Comparison of ENCODE assay signal across 8 cellular contexts in the genomic region with DNA sequence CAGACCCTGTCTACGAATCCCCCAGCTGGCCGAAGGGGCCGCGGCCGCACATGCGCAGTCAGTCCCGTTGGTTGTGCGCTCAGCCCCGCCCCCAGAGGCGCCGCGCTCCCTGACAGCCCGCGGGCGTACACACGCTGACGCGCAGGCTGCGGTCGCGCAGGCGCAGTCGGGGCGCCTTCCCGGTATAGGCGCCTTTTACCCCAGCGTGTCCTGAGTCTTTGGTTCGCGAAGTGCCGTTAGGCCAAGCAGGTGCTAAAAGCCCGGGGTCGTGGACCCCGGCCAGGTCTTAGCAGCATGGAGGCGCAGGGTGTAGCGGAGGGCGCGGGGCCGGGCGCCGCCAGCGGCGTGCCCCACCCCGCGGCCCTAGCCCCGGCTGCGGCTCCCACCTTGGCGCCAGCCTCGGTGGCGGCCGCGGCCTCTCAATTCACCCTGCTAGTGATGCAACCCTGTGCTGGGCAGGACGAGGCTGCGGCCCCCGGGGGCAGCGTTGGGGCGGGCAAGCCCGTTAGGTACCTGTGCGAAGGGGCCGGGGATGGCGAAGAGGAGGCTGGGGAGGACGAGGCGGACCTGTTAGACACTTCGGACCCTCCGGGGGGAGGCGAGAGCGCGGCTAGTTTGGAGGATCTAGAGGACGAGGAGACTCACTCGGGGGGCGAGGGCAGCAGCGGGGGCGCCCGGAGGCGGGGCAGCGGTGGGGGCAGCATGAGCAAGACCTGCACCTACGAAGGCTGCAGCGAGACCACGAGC. TPM values are rescaled to one million over a fixed set of nuclear protein-coding genes. Genes with fewer than 3 reads are reported as not detected.
DNase-seq lines count a peak whose midpoint lies in the region; ATAC-seq, FAIRE-seq and TF ChIP-seq lines count a peak whose summit lies in the region.

A gene with protein sequence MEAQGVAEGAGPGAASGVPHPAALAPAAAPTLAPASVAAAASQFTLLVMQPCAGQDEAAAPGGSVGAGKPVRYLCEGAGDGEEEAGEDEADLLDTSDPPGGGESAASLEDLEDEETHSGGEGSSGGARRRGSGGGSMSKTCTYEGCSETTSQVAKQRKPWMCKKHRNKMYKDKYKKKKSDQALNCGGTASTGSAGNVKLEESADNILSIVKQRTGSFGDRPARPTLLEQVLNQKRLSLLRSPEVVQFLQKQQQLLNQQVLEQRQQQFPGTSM (plus strand): TSS at position 159 of the 747 bp plus-strand sequence. CDS start 136 bp downstream, at position 295.

- H3K4me3 Mint-ChIP-seq in activated T-cell treated with anti-CD3 and anti-CD28 coated beads, Interleukin-2, amount 50 U/mL, for 72 hours: peak within 1 kb of the TSS; percentile 96
- peak within 1 kb of the TSS; percentile 91 to 98 (median 95) for H3K4me3 Mint-ChIP-seq in naive thymus-derived CD8-positive, alpha-beta T cell
- peak within 1 kb of the TSS; percentile 92 to 93 for H3K4me3 Mint-ChIP-seq in stimulated activated naive B cell treated with anti-CD40 and anti-IgM and Interleukin-4, amounts not matched to agents 10 μg/mL and 1 μg/mL and 100 μg/mL, for 72 hours

- peak within 1 kb of the TSS; percentile 96 for H3K27ac Mint-ChIP-seq in activated T-cell treated with anti-CD3 and anti-CD28 coated beads, Interleukin-2, amount 50 U/mL, for 72 hours
- H3K27ac Mint-ChIP-seq in naive thymus-derived CD8-positive, alpha-beta T cell: peak within 1 kb of the TSS; percentile 80 to 97 (median 95)
- peak within 1 kb of the TSS; percentile 84 for H3K27ac Mint-ChIP-seq in stimulated activated naive B cell treated with anti-CD40 and anti-IgM and Interleukin-4, amounts not matched to agents 10 μg/mL and 1 μg/mL and 100 μg/mL, for 72 hours

- POLR2A ChIA-PET in naive thymus-derived CD8-positive, alpha-beta T cell (lab: Charles Lee): interaction anchor here (1.4 kb wide), 1 partner anchor 473 kb away, joined by 4 read pairs; the partner anchor contains the start of gene SPART

- H3K36me3 Mint-ChIP-seq in activated T-cell treated with anti-CD3 and anti-CD28 coated beads, Interleukin-2, amount 50 U/mL, for 72 hours (ENCODE audit: insufficient read depth in 2 of 2): peaks cover 4 to 9% of the 10 kb centered on the region in 2 donors
- peaks cover 0 to 12% (median 0%) of the 10 kb centered on the region in 3 donors for H3K36me3 Mint-ChIP-seq in naive thymus-derived CD8-positive, alpha-beta T cell
- peaks cover 4% of the 10 kb centered on the region in 2 donors for H3K36me3 Mint-ChIP-seq in stimulated activated naive B cell treated with anti-CD40 and anti-IgM and Interleukin-4, amounts not matched to agents 10 μg/mL and 1 μg/mL and 100 μg/mL, for 72 hours

- FAIRE-seq in RCC 7860 (lab: Jason Lieb, UNC): no peak

- TF ChIP-seq EP300 in Ishikawa (IDR thresholded peaks at IDR 0.05; ENCODE audit: borderline replicate concordance): no peak

- H3K27me3 Mint-ChIP-seq in activated T-cell treated with anti-CD3 and anti-CD28 coated beads, Interleukin-2, amount 50 U/mL, for 72 hours (ENCODE audit: low read depth): peaks cover 19% of the 10 kb centered on the region
- peaks cover 0 to 5% (median 1%) of the 10 kb centered on the region in 5 donors for H3K27me3 Mint-ChIP-seq in naive thymus-derived CD8-positive, alpha-beta T cell
- H3K27me3 Mint-ChIP-seq in stimulated activated naive B cell treated with anti-CD40 and anti-IgM and Interleukin-4, amounts not matched to agents 10 μg/mL and 1 μg/mL and 100 μg/mL, for 72 hours: peaks cover 4 to 7% of the 10 kb centered on the region in 2 donors

- peak; percentile 74 for ATAC-seq in GM21576 (IDR thresholded peaks at IDR 0.05; ENCODE audit: unreplicated experiment)
- peak; percentile 89 to 90 for ATAC-seq in activated T-cell treated with anti-CD3 and anti-CD28 coated beads, Interleukin-2, amount 50 U/mL, for 72 hours (replicated peaks in 1 of 2)
- peak; percentile 90 to 92 for ATAC-seq in naive thymus-derived CD8-positive, alpha-beta T cell
- peak; percentile 90 to 94 for ATAC-seq in stimulated activated naive B cell treated with anti-CD40 and anti-IgM and Interleukin-4, amounts not matched to agents 10 μg/mL and 1 μg/mL and 100 μg/mL, for 72 hours (replicated peaks)

- no peak for TF ChIP-seq RAD21 in Ishikawa (IDR thresholded peaks at IDR 0.05; ENCODE audit: low read depth)

- DNase-seq in DMS79 (lab: John Stamatoyannopoulos, UW) (peak; percentile 61), RCC 7860 (ENCODE audit: low spot score) (peak; percentile 69), fibroblast of gingiva (ENCODE audit: low read depth) (peak; percentile 81)
- peak; percentile 91 to 94 for DNase-seq in activated T-cell treated with anti-CD3 and anti-CD28 coated beads, Interleukin-2, amount 50 U/mL, for 72 hours
- peak; percentile 83 to 95 (median 91) for DNase-seq in naive thymus-derived CD8-positive, alpha-beta T cell
- peak; percentile 83 for DNase-seq in stimulated activated naive B cell treated with anti-CD40 and anti-IgM and Interleukin-4, amounts not matched to agents 10 μg/mL and 1 μg/mL and 100 μg/mL, for 72 hours

- no peaks in the 10 kb centered on the region for H3K9me3 Mint-ChIP-seq in activated T-cell treated with anti-CD3 and anti-CD28 coated beads, Interleukin-2, amount 50 U/mL, for 72 hours
- peaks cover 0 to 2% (median 0%) of the 10 kb centered on the region in 9 donors for H3K9me3 Mint-ChIP-seq in naive thymus-derived CD8-positive, alpha-beta T cell
- no peaks in the 10 kb centered on the region for H3K9me3 Mint-ChIP-seq in stimulated activated naive B cell treated with anti-CD40 and anti-IgM and Interleukin-4, amounts not matched to agents 10 μg/mL and 1 μg/mL and 100 μg/mL, for 72 hours

- H3K4me1 Mint-ChIP-seq in activated T-cell treated with anti-CD3 and anti-CD28 coated beads, Interleukin-2, amount 50 U/mL, for 72 hours (ENCODE audit: low read depth): peaks cover 62% of the 10 kb centered on the region
- H3K4me1 Mint-ChIP-seq in naive thymus-derived CD8-positive, alpha-beta T cell: peaks cover 23 to 54% (median 51%) of the 10 kb centered on the region in 4 donors
- H3K4me1 Mint-ChIP-seq in stimulated activated naive B cell treated with anti-CD40 and anti-IgM and Interleukin-4, amounts not matched to agents 10 μg/mL and 1 μg/mL and 100 μg/mL, for 72 hours: peaks cover 21 to 39% of the 10 kb centered on the region in 2 donors

TF ChIP-seq in Ishikawa, 13 proteins besides CTCF, POLR2A, EP300 and RAD21:
- TF ChIP-seq, protein P1, sequence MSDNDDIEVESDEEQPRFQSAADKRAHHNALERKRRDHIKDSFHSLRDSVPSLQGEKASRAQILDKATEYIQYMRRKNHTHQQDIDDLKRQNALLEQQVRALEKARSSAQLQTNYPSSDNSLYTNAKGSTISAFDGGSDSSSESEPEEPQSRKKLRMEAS (IDR thresholded peaks at IDR 0.05): peak; percentile 48; the same call in 1 of the 2 replicates
- peak; percentile 37; the same call in 1 of the 2 replicates for TF ChIP-seq CEBPB (IDR thresholded peaks at IDR 0.05)
- TF ChIP-seq TAF1 (IDR thresholded peaks at IDR 0.05; ENCODE audit: low read depth): peak; percentile 56
- 0 out of 2 replicates have a peak, but pooled peaks have one; percentile 8 for TF ChIP-seq ZBTB7A (IDR thresholded peaks at IDR 0.05; ENCODE audit: low read depth)
- TF ChIP-seq TEAD4 (IDR thresholded peaks at IDR 0.05): no peak
TF ChIP-seq in Ishikawa: peak in this region for 4.

RNA-seq across cellular contexts. Expression of the gene that starts here (rescaled TPM):
- total RNA-seq in activated T-cell treated with anti-CD3 and anti-CD28 coated beads, Interleukin-2, amount 50 U/mL, for 72 hours: 10 to 100 TPM; 13.9 to 20.2 TPM
- 10 to 100 TPM; 12.5 to 14.4 TPM for total RNA-seq in naive thymus-derived CD8-positive, alpha-beta T cell
- 1 to 10 TPM; 1.4 to 3.3 (median 2.4) TPM for polyA plus RNA-seq in naive thymus-derived CD8-positive, alpha-beta T cell

Comparison
In these comparisons a context has a peak if more than half of its experiments do, and no peak if none do; other contexts are left out.
1. Peak in every context shown above with its lines: DNase-seq and ATAC-seq.